In the genomic region with DNA sequence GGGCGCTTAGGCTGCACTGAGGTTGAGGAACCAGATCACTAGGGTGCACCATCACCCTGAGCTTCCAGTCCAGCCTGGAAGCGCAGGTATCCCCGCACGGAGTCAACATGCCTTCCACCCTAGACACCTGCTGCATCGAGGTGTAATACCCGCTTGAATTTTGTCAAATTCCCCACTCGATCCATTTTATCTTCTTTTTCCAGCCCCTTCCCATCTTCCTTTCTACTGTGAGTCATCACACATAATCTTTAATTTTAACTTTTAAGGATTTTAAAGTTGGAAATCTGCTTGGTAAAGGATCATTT, we compare ENCODE assay signal across 8 cellular contexts. TPM values are rescaled to one million over a fixed set of nuclear protein-coding genes. Genes with fewer than 3 reads are reported as not detected.
A peak's percentile ranks its signal among the peaks of the same experiment; 100 is the strongest.
DNase-seq lines count a peak whose midpoint lies in the region; ATAC-seq and TF ChIP-seq lines count a peak whose summit lies in the region.

No MANE protein-coding gene starts in this region.

- DNase-seq in AG04450 (ENCODE audit: low read depth, low spot score) = no peak
- no peak for DNase-seq in MCF 10A (ENCODE audit: unreplicated experiment)
- no peak for DNase-seq in NCI-H1105 treated with DMSO at 0.1 percent for 48 hours (lab: John Stamatoyannopoulos, UW)
- no peak for DNase-seq in mucosa of gallbladder (ENCODE audit: low spot score)
- no peak for DNase-seq in cerebellar cortex (ENCODE audit: low spot score)

- peaks cover 12% of the 10 kb centered on the region for H3K4me1 Mint-ChIP-seq in MCF 10A (ENCODE audit: insufficient read depth, unreplicated experiment)

- CTCF ChIA-PET in AG04450 (lab: Charles Lee) = no interaction called here
- CTCF ChIA-PET in MCF 10A (lab: Yijun Ruan, JAX) = interaction anchor here (0.9 to 2.6 kb wide), 4 partner anchors 8 to 84 kb away, joined by 3 to 13 read pairs (median 5); a partner anchor contains a TSS

- peaks cover 14% of the 10 kb centered on the region for H3K36me3 Mint-ChIP-seq in MCF 10A (ENCODE audit: insufficient read depth, unreplicated experiment)

- H3K9ac ChIP-seq in muscle layer of colon (ENCODE audit: low read length) = peak overlapping the region; percentile 50

- intact Hi-C loops in MCF 10A (cut with micrococcal nuclease) = loop anchor here (1.0 to 10.0 kb wide), 3 partner anchors 84 to 183 kb away; a partner anchor contains a TSS

- no peaks in the 10 kb centered on the region for H3K36me3 ChIP-seq in muscle layer of colon (ENCODE audit: insufficient read depth, low read length)

- H3K4me1 ChIP-seq in muscle layer of colon (ENCODE audit: insufficient read depth, low read length) = peaks cover 5% of the 10 kb centered on the region

- H3K4me3 ChIP-seq in AG04450 (ENCODE audit: low read depth, low read length) (peak overlapping the region; percentile 84), muscle layer of colon (ENCODE audit: low read depth in 1 of 2, low read length in 2 of 2) (peak overlapping the region; percentile 63 to 91)

- H3K27me3 ChIP-seq in AG04450 (ENCODE audit: control insufficient read depth, insufficient read depth, low read length) (no peaks in the 10 kb centered on the region), muscle layer of colon (ENCODE audit: control insufficient read depth in 1 of 2, insufficient read depth in 2 of 2, low read length in 2 of 2) (no peaks in the 10 kb centered on the region)

- H3K27me3 Mint-ChIP-seq in MCF 10A (ENCODE audit: insufficient read depth, unreplicated experiment) = no peaks in the 10 kb centered on the region

- TF ChIP-seq CTCF in AG04450 (IDR thresholded peaks at IDR 0.05; ENCODE audit: low read depth, low read length) (0 out of 2 replicates have a peak, but pooled peaks have one; percentile 5), MCF 10A (IDR thresholded peaks at IDR 0.05; ENCODE audit: unreplicated experiment) (no peak)

- peak; percentile 32 for ATAC-seq in GM19397 (IDR thresholded peaks at IDR 0.05; ENCODE audit: unreplicated experiment)
- ATAC-seq in HG03442 (IDR thresholded peaks at IDR 0.05; ENCODE audit: unreplicated experiment) = peak; percentile 37

- no peaks in the 10 kb centered on the region for H3K9me3 Mint-ChIP-seq in MCF 10A (ENCODE audit: unreplicated experiment)

- no peaks in the 10 kb centered on the region for H3K9me3 ChIP-seq in AG04450 (ENCODE audit: control insufficient read depth, insufficient read depth, low read length)
- H3K9me3 ChIP-seq in muscle layer of colon (ENCODE audit: low read length) = no peaks in the 10 kb centered on the region

- peak overlapping the region; percentile 99 for H3K27ac Mint-ChIP-seq in MCF 10A (ENCODE audit: low read depth, unreplicated experiment)

- H3K27ac ChIP-seq in AG04450 (ENCODE audit: low read depth, low read length) (no peak overlapping the region), muscle layer of colon (ENCODE audit: low read depth, low read length) (no peak overlapping the region)

- H3K4me3 Mint-ChIP-seq in MCF 10A (ENCODE audit: unreplicated experiment) = peak overlapping the region; percentile 100

- POLR2A ChIA-PET in AG04450 (lab: Yijun Ruan, JAX) = interaction anchor here (0.5 to 1.0 kb wide), 5 partner anchors 84 to 473 kb away, joined by 3 read pairs; a partner anchor contains a TSS
- POLR2A ChIA-PET in MCF 10A (lab: Yijun Ruan, JAX) = interaction anchor here (0.7 to 6.3 kb wide), 12 partner anchors 10 to 181 kb away, joined by 3 to 75 read pairs (median 6); a partner anchor contains a TSS

- no TSS peak for BruUV-seq in MCF 10A (replicated peaks; lab: Mats Ljungman, UMichigan)

RNA-seq across cellular contexts. Expression of a gene that starts 0.8 kb away (rescaled TPM):
- polyA plus RNA-seq in AG04450 (2011; rRNA removed) = 4.8 and 8.6 TPM in 2 replicates
- polyA minus RNA-seq in AG04450 (2011; rRNA and poly(A)+ RNA removed) = 1.4 and 4.3 TPM in 2 replicates
- total RNA-seq in MCF 10A (2022) = 8.9 and 10.9 TPM in 2 replicates
- 2.3 TPM for total RNA-seq in mucosa of gallbladder
